Comparison of ENCODE assay signal across 12 cellular contexts in genomic region chr14:103105580-103106168, GRCh38. TPM values are rescaled to one million over a fixed set of nuclear protein-coding genes. Genes with fewer than 3 reads are reported as not detected.
A peak's percentile ranks its signal among the peaks of the same experiment; 100 is the strongest.
DNase-seq lines count a peak whose midpoint lies in the region; ATAC-seq and TF ChIP-seq lines count a peak whose summit lies in the region.
"Had no signal": no experiment of that assay in that cellular context is flagged by ENCODE, and none has a peak within 500 bp of the region (broad histone marks: within the 10 kb centered on the region; RNA-seq: fewer than 3 reads in every experiment).

No MANE protein-coding gene starts in this region.

- H4K20me1 ChIP-seq in DND-41 (ENCODE audit: insufficient read depth, low read length) = 0 out of 2 replicates have a peak, but pooled peaks cover 3% of the 10 kb centered on the region

- no peak overlapping the region for H2AFZ ChIP-seq in DND-41 (ENCODE audit: low read depth, low read length)

- CTCF ChIA-PET in HEK293 (lab: Yijun Ruan, JAX) = interaction anchor here (0.6 to 4.6 kb wide), 42 partner anchors 10 to 412 kb away, joined by 3 to 80 read pairs (median 6); partner anchors contain the start of genes EXOC3L4, LBHD2 and TNFAIP2

- H3K9ac ChIP-seq in DND-41 (ENCODE audit: low read depth, low read length) = no peak overlapping the region

- no peaks in the 10 kb centered on the region for H3K9me3 ChIP-seq in DND-41 (ENCODE audit: insufficient read depth, low read length, severe bottlenecking)
- H3K9me3 ChIP-seq in HEK293 (ENCODE audit: control insufficient read depth, insufficient read depth, low read depth, low read length) = no peaks in the 10 kb centered on the region
- H3K9me3 ChIP-seq: right lobe of liver had no signal

- H3K27me3 ChIP-seq in DND-41 (ENCODE audit: insufficient read depth, low read length, poor library complexity) = no peaks in the 10 kb centered on the region
- H3K27me3 ChIP-seq: right lobe of liver had no signal

- POLR2A ChIA-PET in HEK293 (lab: Yijun Ruan, JAX) = no interaction called here

- H3K27ac ChIP-seq in DND-41 (ENCODE audit: low read length) (no peak overlapping the region), HEK293 (ENCODE audit: extremely low read depth, low read depth, low read length) (no peak overlapping the region)

- H3K4me2 ChIP-seq in DND-41 (ENCODE audit: insufficient read depth, low read length) = no peak overlapping the region

- TF ChIP-seq CTCF in DND-41 (IDR thresholded peaks at IDR 0.05; ENCODE audit: borderline replicate concordance, extremely low read depth, low read length, poor library complexity, severe bottlenecking) (peak; percentile 42), HEK293 (tag by site-specific recombination; IDR thresholded peaks at IDR 0.05) (no peak), epithelial cell of proximal tubule (conservative IDR thresholded peaks at IDR 0.05; ENCODE audit: low read depth, low read length) (peak; percentile 40)

- DNase-seq in DND-41 (peak; percentile 33), NCI-H69 (lab: John Stamatoyannopoulos, UW) (peak; percentile 25), epithelial cell of proximal tubule (ENCODE audit: low read depth) (no peak), G401 (ENCODE audit: low spot score) (no peak), T-helper 1 cell (no peak)

- peaks cover 5% of the 10 kb centered on the region for H3K4me1 ChIP-seq in DND-41 (ENCODE audit: insufficient read depth, low read length)
- no peaks in the 10 kb centered on the region; the same call in 1 of the 2 replicates for H3K4me1 ChIP-seq in HEK293 (ENCODE audit: control insufficient read depth, insufficient read depth, low read length)

- H3K36me3 ChIP-seq in DND-41 (ENCODE audit: insufficient read depth, low read length) (no peaks in the 10 kb centered on the region), HEK293 (ENCODE audit: control insufficient read depth in 2 of 2, insufficient read depth in 1 of 2, low read length in 2 of 2) (no peaks in the 10 kb centered on the region)

- ATAC-seq in DND-41 (ENCODE audit: insufficient read depth, low read depth) (peak; percentile 25; the same call in 1 of the 3 replicates), HG02885 (IDR thresholded peaks at IDR 0.05; ENCODE audit: poor library complexity, unreplicated experiment) (no peak), GM21515 (IDR thresholded peaks at IDR 0.05; ENCODE audit: unreplicated experiment) (no peak)

- no peaks in the 10 kb centered on the region for H3K79me2 ChIP-seq in DND-41 (ENCODE audit: insufficient read depth, low read length)

- H3K4me3 ChIP-seq in DND-41 (ENCODE audit: low read depth in 1 of 2, low read length in 2 of 2) (no peak overlapping the region), HEK293 (ENCODE audit: low read depth, low read length) (no peak overlapping the region), epithelial cell of proximal tubule (ENCODE audit: low read depth, low read length) (no peak overlapping the region)
- H3K4me3 ChIP-seq: right lobe of liver had no signal

- in situ Hi-C loops in G401 (cut with HindIII; ENCODE audit: low sequenced_read_pairs) = no loop called here

TF ChIP-seq in HEK293, 187 proteins besides CTCF, POLR2A, EP300 and RAD21:
- TF ChIP-seq ZNF341 (tag by site-specific recombination; IDR thresholded peaks at IDR 0.05; ENCODE audit: low read depth) = peak; percentile 43
- TF ChIP-seq ZNF501 (tag by site-specific recombination; IDR thresholded peaks at IDR 0.05) = no peak

RNA-seq across cellular contexts. Expression of gene EXOC3L4, which starts 11.1 kb away (rescaled TPM):
- 0.17 TPM in 1 of 2 replicates, not detected in the other for total RNA-seq in epithelial cell of proximal tubule
- 0.86 and 1.6 TPM in 2 replicates for total RNA-seq in G401 (2014; rRNA removed; shearing (Covaris generic))
- total RNA-seq: endothelial cell of umbilical vein; T-helper 1 cell treated with Interleukin-12 subunit alpha and Interleukin-12 subunit beta and Interleukin-4 antibody, amounts not matched to agents 30 ng/mL and 1 ng/mL, for 36 hours had no signal

RNA-seq across cellular contexts. Expression of gene TNFAIP2, which starts 17.6 kb away (rescaled TPM):
- total RNA-seq in epithelial cell of proximal tubule = 58.5 and 155 TPM in 2 replicates
- total RNA-seq in G401 (2014; rRNA removed; shearing (Covaris generic)) = 4.5 and 26.1 TPM in 2 replicates

RNA-seq across cellular contexts. Expression of gene LBHD2, which starts 21.7 kb away (rescaled TPM):
- total RNA-seq in epithelial cell of proximal tubule = not detected in 2 replicates
- total RNA-seq in G401 (2014; rRNA removed; shearing (Covaris generic)) = not detected in 2 replicates
- total RNA-seq: endothelial cell of umbilical vein; left lobe of liver; right lobe of liver; T-helper 1 cell treated with Interleukin-12 subunit alpha and Interleukin-12 subunit beta and Interleukin-4 antibody, amounts not matched to agents 30 ng/mL and 1 ng/mL, for 36 hours had no signal

RNA-seq across cellular contexts. Expression of gene CDC42BPB, which starts 48.3 kb away (rescaled TPM):
- 68.4 and 83.5 TPM in 2 replicates for total RNA-seq in epithelial cell of proximal tubule
- total RNA-seq in G401 (2014; rRNA removed; shearing (Covaris generic)) = 17.0 and 21.6 TPM in 2 replicates

Comparison
In these comparisons a context has a peak if more than half of its experiments do, and no peak if none do; other contexts are left out.
1. DNase-seq: peak in DND-41 (single experiment) and NCI-H69 (single experiment); none in epithelial cell of proximal tubule (single experiment), G401 (single experiment) and T-helper 1 cell (0 of 5).